In genomic region chr1:109721046-109721445, GRCh38 we compare ENCODE assay signal across 1 cellular context.
TF ChIP-seq lines count a peak whose summit lies in the region.

No MANE protein-coding gene starts in this region.

TF ChIP-seq in K562, 482 proteins besides CTCF, POLR2A, EP300 and RAD21:
- no peak for TF ChIP-seq ZBTB8A (IDR thresholded peaks at IDR 0.05; ENCODE audit: partially characterized antibody)
- no peak for TF ChIP-seq STAT6 (CRISPR knock-in tag; IDR thresholded peaks at IDR 0.05)
- peak; percentile 51; the same call in 1 of the 2 replicates for TF ChIP-seq CEBPB (tag; IDR thresholded peaks at IDR 0.05)
- TF ChIP-seq, protein P1, sequence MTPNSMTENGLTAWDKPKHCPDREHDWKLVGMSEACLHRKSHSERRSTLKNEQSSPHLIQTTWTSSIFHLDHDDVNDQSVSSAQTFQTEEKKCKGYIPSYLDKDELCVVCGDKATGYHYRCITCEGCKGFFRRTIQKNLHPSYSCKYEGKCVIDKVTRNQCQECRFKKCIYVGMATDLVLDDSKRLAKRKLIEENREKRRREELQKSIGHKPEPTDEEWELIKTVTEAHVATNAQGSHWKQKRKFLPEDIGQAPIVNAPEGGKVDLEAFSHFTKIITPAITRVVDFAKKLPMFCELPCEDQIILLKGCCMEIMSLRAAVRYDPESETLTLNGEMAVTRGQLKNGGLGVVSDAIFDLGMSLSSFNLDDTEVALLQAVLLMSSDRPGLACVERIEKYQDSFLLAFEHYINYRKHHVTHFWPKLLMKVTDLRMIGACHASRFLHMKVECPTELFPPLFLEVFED (CRISPR knock-in tag; conservative IDR thresholded peaks at IDR 0.05), result no peak
- TF ChIP-seq PRPF4 (IDR thresholded peaks at IDR 0.05; ENCODE audit: insufficient read depth, low read depth, low read length, poor library complexity, severe bottlenecking), result no peak
- TF ChIP-seq FIP1L1 (IDR thresholded peaks at IDR 0.05; ENCODE audit: low read depth, low read length, poor library complexity, severe bottlenecking), result no peak
